ENCODE assay signal across 1 cellular context in genomic region chr17:76373481-76373825, GRCh38.
TF ChIP-seq lines count a peak whose summit lies in the region.

No MANE protein-coding gene starts in this region.

TF ChIP-seq in IMR-90, 13 proteins besides CTCF, POLR2A, EP300 and RAD21:
- TF ChIP-seq MXI1 (IDR thresholded peaks at IDR 0.05; ENCODE audit: borderline replicate concordance, low read depth, low read length) (no peak), NFE2L2 (IDR thresholded peaks at IDR 0.05; ENCODE audit: low read depth, low read length) (no peak), SMC3 (IDR thresholded peaks at IDR 0.05; ENCODE audit: low read depth, low read length) (no peak), ELK1 (IDR thresholded peaks at IDR 0.05; ENCODE audit: borderline replicate concordance, low read depth, low read length) (no peak), MAFK (IDR thresholded peaks at IDR 0.05; ENCODE audit: low read depth, low read length) (no peak), MAZ (IDR thresholded peaks at IDR 0.05; ENCODE audit: borderline replicate concordance, low read depth, low read length) (no peak)
